ENCODE assay signal across 1 cellular context in the genomic region with DNA sequence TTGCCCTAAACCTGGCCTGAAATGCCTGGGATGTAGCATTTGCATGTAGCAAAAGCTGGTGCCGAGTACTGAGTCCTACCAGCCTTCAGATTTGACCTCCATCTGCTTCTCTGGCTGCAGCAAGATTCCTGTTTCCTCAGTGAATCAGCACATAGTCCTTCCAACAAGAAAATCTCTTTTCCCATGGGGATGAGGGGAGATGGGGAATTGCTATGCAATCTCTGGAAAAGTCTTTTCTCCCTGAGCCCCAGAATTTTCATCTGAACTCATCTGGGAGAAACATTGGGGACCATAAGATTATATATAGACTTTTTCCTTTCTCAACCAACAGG.
TF ChIP-seq lines count a peak whose summit lies in the region.

No MANE protein-coding gene starts in this region.

TF ChIP-seq in HepG2, 621 proteins besides CTCF, POLR2A, EP300 and RAD21 (continued from another document):
- TF ChIP-seq, protein P1, sequence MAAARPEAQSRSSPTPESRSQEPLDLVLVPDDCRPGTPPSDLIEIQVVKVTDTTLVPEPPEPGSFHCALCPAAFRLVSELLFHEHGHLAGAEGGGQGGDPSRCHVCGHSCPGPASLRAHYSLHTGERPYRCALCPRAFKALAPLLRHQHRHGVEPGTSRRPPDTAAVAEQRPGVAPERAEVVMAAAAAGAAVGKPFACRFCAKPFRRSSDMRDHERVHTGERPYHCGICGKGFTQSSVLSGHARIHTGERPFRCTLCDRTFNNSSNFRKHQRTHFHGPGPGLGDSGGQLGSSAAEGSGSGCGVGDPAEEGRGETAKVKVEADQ (CRISPR knock-in tag; IDR thresholded peaks at IDR 0.05; ENCODE audit: borderline replicate concordance): no peak
- TF ChIP-seq, protein P2, sequence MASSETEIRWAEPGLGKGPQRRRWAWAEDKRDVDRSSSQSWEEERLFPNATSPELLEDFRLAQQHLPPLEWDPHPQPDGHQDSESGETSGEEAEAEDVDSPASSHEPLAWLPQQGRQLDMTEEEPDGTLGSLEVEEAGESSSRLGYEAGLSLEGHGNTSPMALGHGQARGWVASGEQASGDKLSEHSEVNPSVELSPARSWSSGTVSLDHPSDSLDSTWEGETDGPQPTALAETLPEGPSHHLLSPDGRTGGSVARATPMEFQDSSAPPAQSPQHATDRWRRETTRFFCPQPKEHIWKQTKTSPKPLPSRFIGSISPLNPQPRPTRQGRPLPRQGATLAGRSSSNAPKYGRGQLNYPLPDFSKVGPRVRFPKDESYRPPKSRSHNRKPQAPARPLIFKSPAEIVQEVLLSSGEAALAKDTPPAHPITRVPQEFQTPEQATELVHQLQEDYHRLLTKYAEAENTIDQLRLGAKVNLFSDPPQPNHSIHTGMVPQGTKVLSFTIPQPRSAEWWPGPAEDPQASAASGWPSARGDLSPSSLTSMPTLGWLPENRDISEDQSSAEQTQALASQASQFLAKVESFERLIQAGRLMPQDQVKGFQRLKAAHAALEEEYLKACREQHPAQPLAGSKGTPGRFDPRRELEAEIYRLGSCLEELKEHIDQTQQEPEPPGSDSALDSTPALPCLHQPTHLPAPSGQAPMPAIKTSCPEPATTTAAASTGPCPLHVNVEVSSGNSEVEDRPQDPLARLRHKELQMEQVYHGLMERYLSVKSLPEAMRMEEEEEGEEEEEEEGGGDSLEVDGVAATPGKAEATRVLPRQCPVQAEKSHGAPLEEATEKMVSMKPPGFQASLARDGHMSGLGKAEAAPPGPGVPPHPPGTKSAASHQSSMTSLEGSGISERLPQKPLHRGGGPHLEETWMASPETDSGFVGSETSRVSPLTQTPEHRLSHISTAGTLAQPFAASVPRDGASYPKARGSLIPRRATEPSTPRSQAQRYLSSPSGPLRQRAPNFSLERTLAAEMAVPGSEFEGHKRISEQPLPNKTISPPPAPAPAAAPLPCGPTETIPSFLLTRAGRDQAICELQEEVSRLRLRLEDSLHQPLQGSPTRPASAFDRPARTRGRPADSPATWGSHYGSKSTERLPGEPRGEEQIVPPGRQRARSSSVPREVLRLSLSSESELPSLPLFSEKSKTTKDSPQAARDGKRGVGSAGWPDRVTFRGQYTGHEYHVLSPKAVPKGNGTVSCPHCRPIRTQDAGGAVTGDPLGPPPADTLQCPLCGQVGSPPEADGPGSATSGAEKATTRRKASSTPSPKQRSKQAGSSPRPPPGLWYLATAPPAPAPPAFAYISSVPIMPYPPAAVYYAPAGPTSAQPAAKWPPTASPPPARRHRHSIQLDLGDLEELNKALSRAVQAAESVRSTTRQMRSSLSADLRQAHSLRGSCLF (CRISPR knock-in tag; IDR thresholded peaks at IDR 0.05; ENCODE audit: borderline replicate concordance): no peak
- TF ChIP-seq ZBTB1 (CRISPR knock-in tag; IDR thresholded peaks at IDR 0.05; ENCODE audit: borderline replicate concordance) (no peak), ZNF121 (CRISPR knock-in tag; IDR thresholded peaks at IDR 0.05) (no peak), POLR2G (IDR thresholded peaks at IDR 0.05; ENCODE audit: low read depth, low read length) (no peak), ZNF451 (CRISPR knock-in tag; IDR thresholded peaks at IDR 0.05) (no peak)
